Comparison of ENCODE assay signal across 9 cellular contexts in the genomic region with DNA sequence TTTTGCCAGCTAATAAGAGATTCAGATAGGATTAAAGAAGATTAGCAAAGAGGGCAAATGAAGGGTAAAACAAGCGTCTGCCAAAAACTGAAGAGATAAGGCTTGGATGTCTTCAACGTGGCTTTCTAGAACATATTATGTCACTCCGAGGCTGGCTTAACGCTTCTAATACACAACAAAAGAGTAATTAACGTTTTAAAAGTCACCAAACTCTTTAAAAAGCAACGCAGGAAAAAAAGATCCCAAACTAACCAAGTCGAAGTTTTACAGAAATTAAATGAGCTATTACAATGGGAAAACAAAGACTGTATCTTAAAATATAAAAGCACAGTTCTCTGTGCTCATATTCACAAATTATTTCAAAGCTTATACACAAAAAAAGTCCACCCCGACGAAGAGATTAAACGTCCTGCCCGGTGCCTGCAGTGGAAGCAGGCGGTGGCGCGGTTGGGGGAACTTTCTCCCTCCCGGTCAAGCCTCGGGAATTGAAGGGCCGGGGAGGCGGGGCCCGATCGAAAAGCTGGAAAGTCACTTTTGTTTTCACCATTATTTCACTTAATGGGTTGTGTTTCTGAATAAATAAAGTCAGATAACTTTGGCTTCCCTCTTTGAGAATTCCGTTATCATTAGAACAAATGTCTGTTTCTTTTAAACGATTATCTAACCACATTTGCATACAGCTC. TPM values are rescaled to one million over a fixed set of nuclear protein-coding genes. Genes with fewer than 3 reads are reported as not detected.
DNase-seq lines count a peak whose midpoint lies in the region; ATAC-seq, FAIRE-seq and TF ChIP-seq lines count a peak whose summit lies in the region.
"Had no signal": no experiment of that assay in that cellular context is flagged by ENCODE, and none has a peak within 500 bp of the region (broad histone marks: within the 10 kb centered on the region; RNA-seq: fewer than 3 reads in every experiment).

No MANE protein-coding gene starts in this region.

- H3K4me1 ChIP-seq in H1 (replicated peaks in 1 of 4; ENCODE audit: control insufficient read depth in 3 of 4, insufficient read depth in 4 of 4, low read length in 3 of 4), result no peaks in the 10 kb centered on the region; a peak in 2 of 7 replicates
- peaks cover 4% of the 10 kb centered on the region for H3K4me1 ChIP-seq in mesodermal cell (ENCODE audit: control insufficient read depth, insufficient read depth, low read length, poor library complexity, severe bottlenecking)
- no peaks in the 10 kb centered on the region for H3K4me1 ChIP-seq in aorta (ENCODE audit: control insufficient read depth in 1 of 2, insufficient read depth in 2 of 2, low read length in 2 of 2)

- H3K36me3 ChIP-seq in H1 (ENCODE audit: control insufficient read depth in 2 of 4, insufficient read depth in 4 of 4, low read length in 3 of 4), result no peaks in the 10 kb centered on the region
- H3K36me3 ChIP-seq in mesodermal cell (ENCODE audit: control insufficient read depth, insufficient read depth, low read length), result no peaks in the 10 kb centered on the region
- H3K36me3 ChIP-seq in aorta (ENCODE audit: control insufficient read depth in 1 of 2, insufficient read depth in 2 of 2, low read length in 1 of 2), result no peaks in the 10 kb centered on the region

- H3K27me3 ChIP-seq in H1 (replicated peaks in 1 of 4; ENCODE audit: control insufficient read depth in 3 of 4, extremely low read depth in 1 of 4, insufficient read depth in 3 of 4, low read length in 3 of 4) (peaks cover 0 to 8% (median 3%) of the 10 kb centered on the region in 4 experiments; a peak in 2 of 7 replicates), aorta (ENCODE audit: control insufficient read depth in 1 of 2, insufficient read depth in 2 of 2, low read length in 1 of 2) (no peaks in the 10 kb centered on the region)

- peak overlapping the region; percentile 56 for H2AFZ ChIP-seq in H1 (ENCODE audit: low read length)

- H3K79me1 ChIP-seq in H1 (ENCODE audit: low read depth, low read length), result no peaks in the 10 kb centered on the region

- H2BK5ac ChIP-seq in H1 (ENCODE audit: low read depth, low read length), result no peak overlapping the region

- no peak for TF ChIP-seq POLR2A in H1 (IDR thresholded peaks at IDR 0.05; ENCODE audit: control extremely low read depth in 1 of 2, low read depth in 2 of 2, low read length in 2 of 2)

- H3K9ac ChIP-seq in H1 (replicated peaks in 1 of 4; ENCODE audit: extremely low read depth in 1 of 4, low read depth in 3 of 4, low read length in 3 of 4), result peak overlapping the region in 2 of 4 experiments; percentile 59 to 74; a peak in 3 of 7 replicates

- H4K5ac ChIP-seq in H1 (ENCODE audit: insufficient read length, low read depth, low read length), result no peak overlapping the region

- ATAC-seq in activated naive CD4-positive, alpha-beta T cell treated with anti-CD3 and anti-CD28 coated beads, Interleukin-2, amount 50 U/mL, for 72 hours, result no peak
- no peak for ATAC-seq in aorta (ENCODE audit: low FRiP score)
- ATAC-seq in HG03354 (IDR thresholded peaks at IDR 0.05; ENCODE audit: poor library complexity, severe bottlenecking, unreplicated experiment), result no peak
- no peak for ATAC-seq in HG02642 (IDR thresholded peaks at IDR 0.05; ENCODE audit: poor library complexity, unreplicated experiment)

- no peak overlapping the region for H3K18ac ChIP-seq in H1 (ENCODE audit: extremely low read depth, low read length)

- intact Hi-C loops in aorta (cut with DNase I), result no loop called here

- H2BK15ac ChIP-seq in H1 (ENCODE audit: low read length), result no peak overlapping the region

- CTCF ChIA-PET in activated naive CD4-positive, alpha-beta T cell treated with anti-CD3 and anti-CD28 coated beads, Interleukin-2, amount 10 ng/mL, durations not matched to agents 7 days and 5 days (lab: Charles Lee), result interaction anchor here (1.0 kb wide), 1 partner anchor 117 kb away, joined by 3 read pairs; no protein-coding TSS in a partner anchor
- CTCF ChIA-PET in RWPE1 (lab: Yijun Ruan, JAX) (interaction anchor here (0.6 to 0.8 kb wide), 2 partner anchors 11 to 233 kb away, joined by 3 to 8 read pairs; no protein-coding TSS in a partner anchor), H1 (lab: Charles Lee; ENCODE audit: partially characterized antibody) (interaction anchor here (1.1 to 1.4 kb wide), 2 partner anchors 50 to 117 kb away, joined by 3 read pairs; partner anchors contain the start of gene SYCP2L)

- peaks cover 56% of the 10 kb centered on the region for H3K27me3 Mint-ChIP-seq in activated naive CD4-positive, alpha-beta T cell treated with anti-CD3 and anti-CD28 coated beads, Interleukin-2, amount 10 ng/mL, durations not matched to agents 7 days and 5 days

- no peaks in the 10 kb centered on the region for H3K9me3 Mint-ChIP-seq in activated naive CD4-positive, alpha-beta T cell treated with anti-CD3 and anti-CD28 coated beads, Interleukin-2, amount 10 ng/mL, durations not matched to agents 7 days and 5 days
- H3K9me3 Mint-ChIP-seq in activated naive CD4-positive, alpha-beta T cell treated with anti-CD3 and anti-CD28 coated beads, Interleukin-2, amount 50 U/mL, for 72 hours, result peaks cover 0 to 6% of the 10 kb centered on the region in 2 donors

- TF ChIP-seq CTCF in RWPE1 (conservative IDR thresholded peaks at IDR 0.05; ENCODE audit: low read depth) (no peak), H1 (IDR thresholded peaks at IDR 0.05; ENCODE audit: control extremely low read depth in 1 of 3, insufficient read depth in 1 of 3, low read depth in 1 of 3, low read length in 3 of 3) (no peak)

- FAIRE-seq in H1 (lab: Jason Lieb, UNC), result no peak

- no peak overlapping the region for H3K27ac Mint-ChIP-seq in activated naive CD4-positive, alpha-beta T cell treated with anti-CD3 and anti-CD28 coated beads, Interleukin-2, amount 10 ng/mL, durations not matched to agents 7 days and 5 days
- peak overlapping the region in 1 of 2 donors; percentile 86 for H3K27ac Mint-ChIP-seq in activated naive CD4-positive, alpha-beta T cell treated with anti-CD3 and anti-CD28 coated beads, Interleukin-2, amount 50 U/mL, for 72 hours

- H3K9me3 ChIP-seq in H1 (ENCODE audit: insufficient read depth in 2 of 2, low read depth in 1 of 2, low read length in 1 of 2) (peaks cover 3 to 6% of the 10 kb centered on the region in 2 experiments; a peak in 1 of 4 replicates), mesodermal cell (ENCODE audit: control insufficient read depth, low read length) (no peaks in the 10 kb centered on the region), aorta (ENCODE audit: control insufficient read depth, low read length) (no peaks in the 10 kb centered on the region)

- H2BK120ac ChIP-seq in H1 (replicated peaks; ENCODE audit: low read depth, low read length), result no peak overlapping the region

- H3K4me3 Mint-ChIP-seq in activated naive CD4-positive, alpha-beta T cell treated with anti-CD3 and anti-CD28 coated beads, Interleukin-2, amount 10 ng/mL, durations not matched to agents 7 days and 5 days, result peak overlapping the region; percentile 68

- TF ChIP-seq RAD21 in H1 (IDR thresholded peaks at IDR 0.05 in 1 of 2, conservative IDR thresholded peaks at IDR 0.05 in 1 of 2; ENCODE audit: low read depth in 2 of 2, low read length in 2 of 2), result no peak

- 2% methylated on average over 22 of the region's 22 CpGs; no CpG with 5 or more reads in 1 of the 2 experiments for WGBS in H1 (ENCODE audit: extremely low coverage in 1 of 2, insufficient coverage in 1 of 2, insufficient read length in 1 of 2, insufficient replicate concordance in 2 of 2, low coverage in 1 of 2, low lambda C conversion rate in 2 of 2, missing lambda C conversion rate in 1 of 2), 2 experiments
- 0 to 4% methylated on average over 8 to 9 of the region's 22 CpGs for WGBS in mesodermal cell (ENCODE audit: insufficient coverage in 2 of 2), 2 experiments
- 2 to 3% methylated on average over 22 of the region's 22 CpGs for WGBS in aorta, 2 donors

- no peak overlapping the region for H3K27ac ChIP-seq in RWPE1
- no peak overlapping the region for H3K27ac ChIP-seq in H1 (ENCODE audit: low read depth, low read length)
- H3K27ac ChIP-seq in mesodermal cell (ENCODE audit: low read depth, low read length, severe bottlenecking), result no peak overlapping the region
- H3K27ac ChIP-seq in aorta (ENCODE audit: low read depth in 1 of 2, low read length in 2 of 2), result no peak overlapping the region

- peak overlapping the region; percentile 82 to 83 for H3K4me2 ChIP-seq in H1 (ENCODE audit: insufficient read depth in 1 of 2, low read depth in 2 of 2, low read length in 2 of 2)

- peaks cover 7% of the 10 kb centered on the region; the same call in 1 of the 2 replicates for H3K23me2 ChIP-seq in H1 (ENCODE audit: low read depth, low read length)

- no peak for DNase-seq in activated naive CD4-positive, alpha-beta T cell treated with anti-CD3 and anti-CD28 coated beads, Interleukin-2, amount 10 ng/mL, durations not matched to agents 7 days and 5 days
- DNase-seq in activated naive CD4-positive, alpha-beta T cell treated with anti-CD3 and anti-CD28 coated beads, Interleukin-2, amount 50 U/mL, for 72 hours (ENCODE audit: low spot score in 2 of 2), result no peak
- peak; percentile 27 for DNase-seq in RWPE1 (ENCODE audit: low spot score)
- no peak for DNase-seq in H1 (ENCODE audit: low read depth in 1 of 2, low spot score in 2 of 2)
- peak; percentile 55 to 81 for DNase-seq in aorta

- H3K14ac ChIP-seq in H1 (ENCODE audit: insufficient read length), result no peak overlapping the region

- TF ChIP-seq EP300 in H1 (IDR thresholded peaks at IDR 0.05; ENCODE audit: borderline replicate concordance in 1 of 2, low read depth in 2 of 2, low read length in 2 of 2), result no peak

- no peaks in the 10 kb centered on the region for H3K36me3 Mint-ChIP-seq in activated naive CD4-positive, alpha-beta T cell treated with anti-CD3 and anti-CD28 coated beads, Interleukin-2, amount 10 ng/mL, durations not matched to agents 7 days and 5 days
- H3K36me3 Mint-ChIP-seq in activated naive CD4-positive, alpha-beta T cell treated with anti-CD3 and anti-CD28 coated beads, Interleukin-2, amount 50 U/mL, for 72 hours, result peaks cover 7 to 30% of the 10 kb centered on the region in 2 donors

- peaks cover 23% of the 10 kb centered on the region for H3K4me1 Mint-ChIP-seq in activated naive CD4-positive, alpha-beta T cell treated with anti-CD3 and anti-CD28 coated beads, Interleukin-2, amount 10 ng/mL, durations not matched to agents 7 days and 5 days

- no peak overlapping the region for H3K23ac ChIP-seq in H1 (ENCODE audit: insufficient read length)

- POLR2A ChIA-PET in RWPE1 (lab: Yijun Ruan, JAX; ENCODE audit: low non-redundant PET), result no interaction called here
- POLR2A ChIA-PET in H1 (lab: Charles Lee; ENCODE audit: partially characterized antibody), result interaction anchor here (1.0 kb wide), 1 partner anchor 10 kb away, joined by 3 read pairs; no protein-coding TSS in a partner anchor

- H4K20me1 ChIP-seq in H1 (replicated peaks in 1 of 2; ENCODE audit: control insufficient read depth in 1 of 2, insufficient read depth in 2 of 2, low read length in 2 of 2), result no peaks in the 10 kb centered on the region

- peak overlapping the region; percentile 55 to 81 (median 77) for H3K4me3 ChIP-seq in H1 (ENCODE audit: extremely low read depth in 1 of 4, insufficient read depth in 2 of 4, low read depth in 3 of 4, low read length in 4 of 4)
- H3K4me3 ChIP-seq in mesodermal cell (ENCODE audit: extremely low read depth, insufficient read depth, low read length, poor library complexity, severe bottlenecking), result peak overlapping the region; percentile 62
- peak overlapping the region; percentile 50 to 67 for H3K4me3 ChIP-seq in aorta (ENCODE audit: low read length in 2 of 2)

- H2BK12ac ChIP-seq in H1 (ENCODE audit: low read depth, low read length), result no peak overlapping the region

- no peaks in the 10 kb centered on the region for H3K79me2 ChIP-seq in H1 (ENCODE audit: control insufficient read depth in 1 of 2, insufficient read depth in 2 of 2, low read length in 2 of 2)

- H2AK5ac ChIP-seq in H1 (ENCODE audit: low read depth, low read length), result no peak overlapping the region

- H4K91ac ChIP-seq in H1 (replicated peaks; ENCODE audit: insufficient read length, low read length), result no peak overlapping the region

- H3K56ac ChIP-seq in H1 (replicated peaks; ENCODE audit: insufficient read length, low read depth, low read length), result no peak overlapping the region

- no peak overlapping the region for H3K4ac ChIP-seq in H1 (replicated peaks; ENCODE audit: insufficient read length, low read depth, low read length)

- H4K8ac ChIP-seq in H1 (ENCODE audit: extremely low read depth, insufficient read depth, low read length), result no peak overlapping the region

- H2BK20ac ChIP-seq in H1 (ENCODE audit: low read length), result no peak overlapping the region

RNA-seq across cellular contexts. Expression of gene MAK, which starts 1.2 kb away (rescaled TPM):
- 1 to 10 TPM in 1 of 2 donors, under 1 TPM in 1; 0.05 to 1.1 TPM for total RNA-seq in activated naive CD4-positive, alpha-beta T cell treated with anti-CD3 and anti-CD28 coated beads, Interleukin-2, amount 50 U/mL, for 72 hours
- total RNA-seq in H1 (2021; fragmentation: NEBNext Ultra II Directional; extraction: Animal tissue kit (Norgen Biotek cat#: 25700)), result 0.33 and 0.37 TPM in 2 replicates
- polyA plus RNA-seq in H1 (2011; rRNA removed), result 0.03 and 0.08 TPM in 2 replicates
- polyA plus RNA-seq in H1 (2011; cell fraction: cytosol; rRNA removed), result 0.09 TPM
- 0.07 TPM for polyA plus RNA-seq in H1 (2011; cell fraction: nucleus; rRNA removed)
- 0.20 to 0.32 TPM (median 0.22 TPM) in 4 replicates for polyA plus RNA-seq in H1 (2012, experiment 1 of 2)
- polyA plus RNA-seq in H1 (2012, experiment 2 of 2), result 0.04 TPM
- 0.18 TPM for polyA plus RNA-seq in H1 (2013, experiment 1 of 2)
- polyA plus RNA-seq in H1 (2013, experiment 2 of 2), result 0.18 TPM
- polyA minus RNA-seq in H1 (2011; rRNA and poly(A)+ RNA removed), result 0.16 TPM in 1 of 2 replicates, not detected in the other
- polyA minus RNA-seq in H1 (2011; cell fraction: cytosol; rRNA and poly(A)+ RNA removed), result not detected
- polyA minus RNA-seq in H1 (2011; cell fraction: nucleus; rRNA and poly(A)+ RNA removed), result not detected
- 0.15 TPM for polyA plus RNA-seq in mesodermal cell (2013, experiment 1 of 2)
- not detected for polyA plus RNA-seq in mesodermal cell (2013, experiment 2 of 2)
- total RNA-seq in aorta, result under 1 TPM; 0.12 to 0.29 TPM
- under 1 TPM; 0.03 to 0.63 TPM for polyA plus RNA-seq in aorta
- total RNA-seq: glomerular endothelial cell had no signal

RNA-seq across cellular contexts. Expression of gene GCM2, which starts 44.7 kb away (rescaled TPM):
- not detected for total RNA-seq in activated naive CD4-positive, alpha-beta T cell treated with anti-CD3 and anti-CD28 coated beads, Interleukin-2, amount 50 U/mL, for 72 hours
- total RNA-seq in H1 (2021; fragmentation: NEBNext Ultra II Directional; extraction: Animal tissue kit (Norgen Biotek cat#: 25700)), result 0.17 TPM in 1 of 2 replicates, not detected in the other
- polyA plus RNA-seq in H1 (2011; rRNA removed) (0.09 and 0.14 TPM in 2 replicates), aorta (not detected)
- 0.09 TPM for polyA plus RNA-seq in H1 (2011; cell fraction: cytosol; rRNA removed)
- polyA plus RNA-seq in H1 (2011; cell fraction: nucleus; rRNA removed), result 0.09 TPM
- polyA plus RNA-seq in H1 (2012, experiment 1 of 2), result 0.07 to 0.13 TPM in 2 of 4 replicates, not detected in the others
- 0.07 TPM for polyA plus RNA-seq in H1 (2012, experiment 2 of 2)
- polyA plus RNA-seq in H1 (2013, experiment 1 of 2), result 0.18 TPM
- polyA plus RNA-seq in H1 (2013, experiment 2 of 2), result 0.20 TPM
- polyA minus RNA-seq in H1 (2011; rRNA and poly(A)+ RNA removed), result not detected in 2 replicates
- polyA minus RNA-seq in H1 (2011; cell fraction: cytosol; rRNA and poly(A)+ RNA removed), result not detected
- not detected for polyA minus RNA-seq in H1 (2011; cell fraction: nucleus; rRNA and poly(A)+ RNA removed)
- not detected for polyA plus RNA-seq in mesodermal cell (2013, experiment 1 of 2)
- polyA plus RNA-seq in mesodermal cell (2013, experiment 2 of 2), result not detected
- not detected for total RNA-seq in aorta
- total RNA-seq: glomerular endothelial cell had no signal

RNA-seq across cellular contexts. Expression of gene SYCP2L, which starts 49.7 kb away (rescaled TPM):
- under 1 TPM; 0.39 to 0.71 TPM for total RNA-seq in activated naive CD4-positive, alpha-beta T cell treated with anti-CD3 and anti-CD28 coated beads, Interleukin-2, amount 50 U/mL, for 72 hours
- 3.2 and 4.2 TPM in 2 replicates for total RNA-seq in H1 (2021; fragmentation: NEBNext Ultra II Directional; extraction: Animal tissue kit (Norgen Biotek cat#: 25700))
- polyA plus RNA-seq in H1 (2011; rRNA removed), result 1.3 and 1.7 TPM in 2 replicates
- 4.1 TPM for polyA plus RNA-seq in H1 (2011; cell fraction: cytosol; rRNA removed)
- 6.9 TPM for polyA plus RNA-seq in H1 (2011; cell fraction: nucleus; rRNA removed)
- 3.1 to 5.7 TPM (median 4.5 TPM) in 4 replicates for polyA plus RNA-seq in H1 (2012, experiment 1 of 2)
- 0.31 TPM for polyA plus RNA-seq in H1 (2012, experiment 2 of 2)
- 5.7 TPM for polyA plus RNA-seq in H1 (2013, experiment 1 of 2)
- 5.9 TPM for polyA plus RNA-seq in H1 (2013, experiment 2 of 2)
- polyA minus RNA-seq in H1 (2011; rRNA and poly(A)+ RNA removed), result 2.2 and 2.7 TPM in 2 replicates
- 2.4 TPM for polyA minus RNA-seq in H1 (2011; cell fraction: cytosol; rRNA and poly(A)+ RNA removed)
- polyA minus RNA-seq in H1 (2011; cell fraction: nucleus; rRNA and poly(A)+ RNA removed), result 6.3 TPM
- 6.5 TPM for polyA plus RNA-seq in mesodermal cell (2013, experiment 1 of 2)
- polyA plus RNA-seq in mesodermal cell (2013, experiment 2 of 2), result 4.6 TPM
- 1 to 10 TPM; 1.3 to 2.0 TPM for total RNA-seq in aorta
- polyA plus RNA-seq in aorta, result under 1 TPM in 1 of 2 donors, not detected in 1; 0.95 TPM

Comparison
In these comparisons a context has a peak if more than half of its experiments do, and no peak if none do; other contexts are left out.
1. DNase-seq: peak in RWPE1 (single experiment) and aorta (2 of 2); none in activated naive CD4-positive, alpha-beta T cell treated with anti-CD3 and anti-CD28 coated beads, Interleukin-2, amount 10 ng/mL, durations not matched to agents 7 days and 5 days (single experiment), activated naive CD4-positive, alpha-beta T cell treated with anti-CD3 and anti-CD28 coated beads, Interleukin-2, amount 50 U/mL, for 72 hours (0 of 2) and H1 (0 of 2).
2. Peak in every context shown above with its lines, with median percentiles within 50 percentile points of each other: H3K4me3 ChIP-seq.